ENCODE assay signal across 20 cellular contexts in genomic region chr11:62492586-62492985, GRCh38.
"Had no signal": no experiment of that assay in that cellular context is flagged by ENCODE, and none has a peak within 500 bp of the region (broad histone marks: within the 10 kb centered on the region; RNA-seq: fewer than 3 reads in every experiment).

No MANE protein-coding gene starts in this region.

- H3K27ac ChIP-seq: colonic mucosa, epithelial cell of prostate, esophagus squamous epithelium, gastrocnemius medialis, heart right ventricle, left lung, lower lobe of right lung had no signal

- ATAC-seq: effector memory CD8-positive, alpha-beta T cell; esophagus mucosa; gastrocnemius medialis; heart right ventricle; left cardiac atrium; left lung; left ventricle myocardium superior; lower lobe of right lung; naive thymus-derived CD4-positive, alpha-beta T cell had no signal

- DNase-seq: colonic mucosa; cortex of kidney; effector CD8-positive, alpha-beta T cell; effector memory CD8-positive, alpha-beta T cell; esophagus squamous epithelium; foreskin fibroblast; foreskin melanocyte; gastrocnemius medialis; glutamatergic neuron; head of caudate nucleus; heart right ventricle; hippocampal formation; left cardiac atrium; left ventricle myocardium superior; lower lobe of right lung; midbrain; naive thymus-derived CD4-positive, alpha-beta T cell had no signal

- H3K36me3 ChIP-seq: colonic mucosa, esophagus squamous epithelium, gastrocnemius medialis, heart right ventricle, left lung, lower lobe of right lung had no signal

- H3K27me3 ChIP-seq: colonic mucosa, esophagus squamous epithelium, gastrocnemius medialis, heart right ventricle, left lung had no signal

- H3K4me1 ChIP-seq: colonic mucosa had no signal

- H3K9me3 ChIP-seq: colonic mucosa, esophagus squamous epithelium, gastrocnemius medialis, heart right ventricle, left lung, lower lobe of right lung had no signal

- H3K4me3 ChIP-seq: colonic mucosa, esophagus squamous epithelium, gastrocnemius medialis, heart right ventricle, left lung, lower lobe of right lung had no signal
